8 cellular contexts compared by ENCODE assay signal in the genomic region with DNA sequence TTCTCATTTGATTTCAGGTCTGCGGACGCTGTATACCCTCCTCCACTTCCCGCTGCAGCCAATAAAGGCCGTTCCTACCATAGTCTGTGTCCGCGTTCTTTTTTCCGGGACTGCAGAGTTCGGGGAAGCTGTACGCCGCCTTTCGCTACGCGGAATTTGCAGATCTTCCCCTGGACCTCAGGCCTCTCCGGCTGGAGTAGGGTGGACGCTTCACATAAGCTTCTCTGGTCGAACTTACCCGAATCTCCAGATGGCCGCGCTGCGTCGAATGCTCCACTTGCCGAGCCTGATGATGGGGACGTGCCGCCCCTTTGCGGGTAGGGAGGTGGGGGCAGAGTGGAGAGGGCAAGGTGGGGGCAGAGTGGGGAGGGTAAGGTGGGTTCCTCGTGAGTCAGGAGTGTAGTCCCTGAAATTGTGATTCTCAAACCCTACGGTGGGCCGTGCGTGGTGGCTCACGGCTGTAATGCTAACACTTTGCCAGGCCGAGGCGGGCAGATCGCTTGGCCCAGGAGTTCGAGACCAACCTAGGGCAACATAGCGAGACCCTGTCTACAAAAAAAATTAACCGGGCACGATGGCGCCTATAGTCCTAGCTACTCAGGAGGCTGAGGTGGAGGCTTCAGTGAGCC.
DNase-seq lines count a peak whose midpoint lies in the region; ATAC-seq lines count a peak whose summit lies in the region.

No MANE protein-coding gene starts in this region.

- no peaks in the 10 kb centered on the region for H3K9me3 ChIP-seq in iPS-15b (ENCODE audit: control insufficient read depth, insufficient read depth, low read length)

- H3K36me3 ChIP-seq in iPS-15b (ENCODE audit: control insufficient read depth, insufficient read depth, low read length), result peaks cover 21% of the 10 kb centered on the region

- H3K9ac ChIP-seq in iPS-15b (ENCODE audit: low read depth, low read length), result peak overlapping the region; percentile 97

- peak overlapping the region; percentile 40 to 98 (median 90) for H3K27ac ChIP-seq in skin epidermis

- peak; percentile 59 for DNase-seq in stimulated activated CD4-positive, alpha-beta T cell treated with anti-CD3 and anti-CD28 coated beads, Interleukin-12 subunit alpha, Interleukin-12 subunit beta, amount 100 ng/mL, for 4 hours
- no peak for DNase-seq in stimulated activated CD4-positive, alpha-beta T cell treated with anti-CD3 and anti-CD28 coated beads, Interleukin-2, amount 100 ng/mL, for 48 hours
- DNase-seq in T-helper 2 cell (peak; percentile 21 to 78 (median 54)), astrocyte of the hippocampus (ENCODE audit: low read depth, low spot score) (peak; percentile 84)

- ATAC-seq in HG03378 (IDR thresholded peaks at IDR 0.05; ENCODE audit: unreplicated experiment) (peak; percentile 6), GM19455 (IDR thresholded peaks at IDR 0.05; ENCODE audit: unreplicated experiment) (no peak)

- H3K4me1 ChIP-seq in iPS-15b (ENCODE audit: control insufficient read depth, insufficient read depth, low read length), result peaks cover 9% of the 10 kb centered on the region

- no peaks in the 10 kb centered on the region for H3K27me3 ChIP-seq in iPS-15b (ENCODE audit: control insufficient read depth, insufficient read depth, low read length)

- peak overlapping the region; percentile 83 for H3K4me3 ChIP-seq in iPS-15b (ENCODE audit: low read depth, low read length)
- H3K4me3 ChIP-seq in skin epidermis, result peak overlapping the region; percentile 56 to 90 (median 86)

Comparison
In these comparisons a context has a peak if more than half of its experiments do, and no peak if none do; other contexts are left out.
1. DNase-seq: peak in stimulated activated CD4-positive, alpha-beta T cell treated with anti-CD3 and anti-CD28 coated beads, Interleukin-12 subunit alpha, Interleukin-12 subunit beta, amount 100 ng/mL, for 4 hours (single experiment), T-helper 2 cell (5 of 5) and astrocyte of the hippocampus (single experiment); none in stimulated activated CD4-positive, alpha-beta T cell treated with anti-CD3 and anti-CD28 coated beads, Interleukin-2, amount 100 ng/mL, for 48 hours (0 of 2).